ENCODE assay signal across 13 cellular contexts in the genomic region with DNA sequence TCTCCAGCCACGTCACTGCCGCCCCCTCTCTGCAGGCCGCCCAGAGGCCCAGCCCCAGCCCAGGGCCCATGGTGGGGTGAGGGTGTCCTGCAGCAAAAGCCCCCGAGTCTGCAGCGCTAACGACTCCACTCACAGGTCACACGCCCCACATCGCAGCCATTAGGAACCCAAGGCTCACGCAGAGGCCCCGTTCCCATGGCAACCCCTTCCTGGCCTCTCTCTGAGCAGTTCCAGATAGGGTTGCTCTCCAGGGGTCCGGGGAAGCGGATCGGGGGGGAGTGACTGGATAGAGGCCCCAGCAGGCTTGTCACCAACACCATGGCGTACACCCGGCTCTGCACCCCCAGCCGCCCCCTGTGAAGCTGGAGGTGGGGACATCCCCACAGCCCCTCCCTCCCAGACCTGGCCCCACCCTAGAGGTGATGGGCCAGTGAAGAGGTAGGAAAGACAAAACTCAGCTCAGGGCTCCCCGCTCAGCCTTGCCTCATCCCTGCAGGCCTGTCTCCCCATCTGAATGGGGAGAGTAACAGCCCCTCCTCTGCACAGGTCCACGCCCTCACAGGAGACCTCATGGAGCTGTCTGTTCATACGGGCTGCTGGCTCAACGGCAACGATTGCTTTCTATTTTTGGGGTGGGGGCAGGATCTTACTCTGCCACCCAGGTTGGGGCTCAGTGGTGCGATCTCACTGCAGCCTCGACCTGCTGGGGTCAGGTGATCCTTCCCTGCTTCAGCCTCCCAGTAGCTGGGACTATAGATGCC. TPM values are rescaled to one million over a fixed set of nuclear protein-coding genes. Genes with fewer than 3 reads are reported as not detected.
DNase-seq lines count a peak whose midpoint lies in the region; ATAC-seq, FAIRE-seq and TF ChIP-seq lines count a peak whose summit lies in the region.
"Had no signal": no experiment of that assay in that cellular context is flagged by ENCODE, and none has a peak within 500 bp of the region (broad histone marks: within the 10 kb centered on the region; RNA-seq: fewer than 3 reads in every experiment).

No MANE protein-coding gene starts in this region.

- H4K8ac ChIP-seq in mesenchymal stem cell (ENCODE audit: low read length) = no peak overlapping the region

- H2BK12ac ChIP-seq in mesenchymal stem cell (ENCODE audit: low read length in 2 of 2) = peak overlapping the region in 1 of 2 experiments; percentile 32

- ATAC-seq in right cardiac atrium (peak; percentile 7 to 34), Right ventricle myocardium inferior (no peak), GM21360 (IDR thresholded peaks at IDR 0.05; ENCODE audit: unreplicated experiment) (no peak), GM19463 (IDR thresholded peaks at IDR 0.05; ENCODE audit: unreplicated experiment) (no peak)

- H3K4me2 ChIP-seq in mesenchymal stem cell (ENCODE audit: low read length, poor library complexity, severe bottlenecking) = peak overlapping the region; percentile 4

- peaks cover 19 to 50% of the 10 kb centered on the region in 2 experiments for H3K36me3 ChIP-seq in mesenchymal stem cell (ENCODE audit: control insufficient read depth in 1 of 2, insufficient read depth in 2 of 2, low read depth in 1 of 2, low read length in 2 of 2)
- H3K36me3 ChIP-seq in uterus = no peaks in the 10 kb centered on the region

- 37% methylated on average over 23 of the region's 23 CpGs for WGBS in right cardiac atrium
- 46% methylated on average over 23 of the region's 23 CpGs for WGBS in mesenchymal stem cell

- no peak overlapping the region for H2AFZ ChIP-seq in mesenchymal stem cell (ENCODE audit: low read depth, low read length)

- H3K27me3 ChIP-seq in right cardiac atrium (ENCODE audit: control insufficient read depth, insufficient read depth) (no peaks in the 10 kb centered on the region), mesenchymal stem cell (ENCODE audit: control insufficient read depth in 1 of 2, insufficient read depth in 1 of 2, low read length in 2 of 2) (no peaks in the 10 kb centered on the region), uterus (no peaks in the 10 kb centered on the region)
- H3K27me3 ChIP-seq: stomach had no signal

- intact Hi-C loops in right cardiac atrium (cut with DNase I) = no loop called here
- intact Hi-C loops in Right ventricle myocardium inferior (cut with DNase I) = no loop called here
- intact Hi-C loops in uterus (cut with DNase I; ENCODE audit: low total_unique reads) = no loop called here

- no peak overlapping the region for H3K4ac ChIP-seq in mesenchymal stem cell (ENCODE audit: low read depth in 1 of 2, low read length in 2 of 2)

- TF ChIP-seq CTCF in uterus (IDR thresholded peaks at IDR 0.05) = no peak

- no peak for FAIRE-seq in HTR-8/SVneo (lab: Jason Lieb, UNC)
- FAIRE-seq: GM12892 had no signal

- no peak overlapping the region for H3K27ac ChIP-seq in right cardiac atrium (ENCODE audit: low read length)
- H3K27ac ChIP-seq in caudate nucleus (ENCODE audit: low read depth, low read length) = peak overlapping the region; percentile 6
- no peak overlapping the region for H3K27ac ChIP-seq in mesenchymal stem cell (ENCODE audit: low read length, poor library complexity, severe bottlenecking)
- peak overlapping the region in 1 of 2 donors; percentile 9 for H3K27ac ChIP-seq in uterus

- H4K91ac ChIP-seq in mesenchymal stem cell (ENCODE audit: low read length) = no peak overlapping the region

- DNase-seq in right cardiac atrium (peak; percentile 48 to 79 (median 66)), Right ventricle myocardium inferior (ENCODE audit: missing footprints) (no peak), caudate nucleus (lab: John Stamatoyannopoulos, UW) (peak in 29 of 61 donors; percentile 6 to 78 (median 34)), mesenchymal stem cell (peak; percentile 66), uterus (peak; percentile 32 to 53), HTR-8/SVneo (ENCODE audit: insufficient read length, low spot score) (no peak)
- DNase-seq: activated T-cell treated with anti-CD3 and anti-CD28 coated beads, Interleukin-2, amount 50 U/mL, for 1 hour; GOT3; NCI-H2081 treated with DMSO at 0.1 percent for 48 hours; stomach had no signal

- H3K9ac ChIP-seq in mesenchymal stem cell (ENCODE audit: low read length) = no peak overlapping the region

- H2BK5ac ChIP-seq in mesenchymal stem cell (ENCODE audit: low read depth, low read length, poor library complexity, severe bottlenecking) = no peak overlapping the region

- H3K18ac ChIP-seq in mesenchymal stem cell (ENCODE audit: low read depth in 1 of 2, low read length in 2 of 2) = peak overlapping the region in 1 of 2 experiments; percentile 13

- no peak overlapping the region for H3K23ac ChIP-seq in mesenchymal stem cell (ENCODE audit: low read length in 2 of 2)

- peaks cover 28% of the 10 kb centered on the region for H3K79me1 ChIP-seq in mesenchymal stem cell (replicated peaks; ENCODE audit: low read length, poor library complexity, severe bottlenecking)

- no peak for TF ChIP-seq POLR2A in uterus (IDR thresholded peaks at IDR 0.05)

- H2AK5ac ChIP-seq in mesenchymal stem cell (ENCODE audit: low read length, severe bottlenecking) = no peak overlapping the region

- H3K4me1 ChIP-seq in right cardiac atrium (ENCODE audit: control insufficient read depth, insufficient read depth, low read length) (peaks cover 12% of the 10 kb centered on the region), mesenchymal stem cell (ENCODE audit: control insufficient read depth, insufficient read depth, low read depth, low read length) (peaks cover 28% of the 10 kb centered on the region), uterus (peaks cover 7 to 22% of the 10 kb centered on the region in 2 donors)

- peak overlapping the region in 1 of 2 experiments; percentile 44 for H3K14ac ChIP-seq in mesenchymal stem cell (ENCODE audit: low read length in 2 of 2)

- H3K4me3 ChIP-seq in right cardiac atrium (ENCODE audit: low read length) (no peak overlapping the region), mesenchymal stem cell (ENCODE audit: insufficient read depth in 1 of 2, low read depth in 1 of 2, low read length in 2 of 2) (peak overlapping the region in 1 of 2 experiments; percentile 29), uterus (peak overlapping the region in 1 of 2 donors; percentile 17)

- no peak overlapping the region for H2BK15ac ChIP-seq in mesenchymal stem cell (ENCODE audit: low read depth, poor library complexity, severe bottlenecking)

- no peak overlapping the region for H2BK120ac ChIP-seq in mesenchymal stem cell (ENCODE audit: low read depth, low read length)

- H3K9me3 ChIP-seq in right cardiac atrium (ENCODE audit: control insufficient read depth, low read length) = no peaks in the 10 kb centered on the region
- H3K9me3 ChIP-seq in mesenchymal stem cell (ENCODE audit: control insufficient read depth, low read length) = no peaks in the 10 kb centered on the region
- H3K9me3 ChIP-seq in uterus = no peaks in the 10 kb centered on the region
- H3K9me3 ChIP-seq: stomach had no signal

RNA-seq across cellular contexts. Expression of gene TNRC18, which starts 41.2 kb away (rescaled TPM):
- total RNA-seq in right cardiac atrium (10 to 100 TPM; 33.1 to 46.6 (median 39.3) TPM), Right ventricle myocardium inferior (34.8 TPM), uterus (100 to 1,000 TPM in 1 of 4 donors, 10 to 100 TPM in 3; 28.2 to 179 (median 62.1) TPM)
- 38.9 TPM for polyA plus RNA-seq in right cardiac atrium
- polyA plus RNA-seq in mesenchymal stem cell (2013, experiment 1 of 2) = 45.5 TPM
- 39.8 TPM for polyA plus RNA-seq in mesenchymal stem cell (2013, experiment 2 of 2)

Comparison
In these comparisons a context has a peak if more than half of its experiments do, and no peak if none do; other contexts are left out.
1. ATAC-seq: peak in right cardiac atrium (2 of 2); none in Right ventricle myocardium inferior (single experiment), GM21360 (single experiment) and GM19463 (single experiment).
2. DNase-seq: peak in right cardiac atrium (3 of 3), mesenchymal stem cell (single experiment) and uterus (2 of 2); none in Right ventricle myocardium inferior (single experiment) and HTR-8/SVneo (single experiment).